1 cellular context compared by ENCODE assay signal in the genomic region with DNA sequence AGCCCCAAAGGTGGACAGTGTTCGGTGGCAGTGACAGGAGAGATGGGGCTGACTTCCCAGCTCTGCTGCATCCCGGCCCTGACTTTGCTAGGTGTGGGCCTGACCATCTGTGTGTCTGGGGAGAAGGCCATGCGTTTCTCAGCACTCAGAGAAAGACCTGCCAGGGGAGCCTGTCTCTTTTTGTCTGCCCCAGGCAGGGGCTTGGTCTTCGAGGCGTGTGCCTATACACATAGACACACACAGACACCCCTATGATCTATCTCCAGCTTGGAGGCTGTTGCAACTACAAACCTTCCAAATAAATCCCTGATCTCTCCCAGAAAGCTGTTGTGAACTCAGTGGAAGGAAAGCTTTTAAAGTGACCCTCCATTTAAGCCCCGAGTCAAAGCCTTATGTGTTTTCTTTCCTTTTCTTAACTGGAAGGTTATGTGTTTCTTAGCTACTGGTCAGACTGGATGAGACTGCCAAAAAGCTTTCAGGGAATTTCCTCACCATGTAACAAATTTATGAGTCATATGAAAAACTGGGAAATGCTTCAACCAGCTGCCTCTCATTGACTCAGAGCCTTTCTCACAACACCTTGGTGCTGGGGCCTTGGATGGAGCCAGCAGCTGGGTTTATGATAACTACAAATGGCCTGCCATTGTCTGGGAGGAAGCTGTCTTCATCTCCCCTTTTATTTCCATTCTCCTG.
TF ChIP-seq lines count a peak whose summit lies in the region.

No MANE protein-coding gene starts in this region.

TF ChIP-seq in WTC11, 78 proteins besides CTCF, POLR2A, EP300 and RAD21 (continued from another document):
- TF ChIP-seq, protein P1, sequence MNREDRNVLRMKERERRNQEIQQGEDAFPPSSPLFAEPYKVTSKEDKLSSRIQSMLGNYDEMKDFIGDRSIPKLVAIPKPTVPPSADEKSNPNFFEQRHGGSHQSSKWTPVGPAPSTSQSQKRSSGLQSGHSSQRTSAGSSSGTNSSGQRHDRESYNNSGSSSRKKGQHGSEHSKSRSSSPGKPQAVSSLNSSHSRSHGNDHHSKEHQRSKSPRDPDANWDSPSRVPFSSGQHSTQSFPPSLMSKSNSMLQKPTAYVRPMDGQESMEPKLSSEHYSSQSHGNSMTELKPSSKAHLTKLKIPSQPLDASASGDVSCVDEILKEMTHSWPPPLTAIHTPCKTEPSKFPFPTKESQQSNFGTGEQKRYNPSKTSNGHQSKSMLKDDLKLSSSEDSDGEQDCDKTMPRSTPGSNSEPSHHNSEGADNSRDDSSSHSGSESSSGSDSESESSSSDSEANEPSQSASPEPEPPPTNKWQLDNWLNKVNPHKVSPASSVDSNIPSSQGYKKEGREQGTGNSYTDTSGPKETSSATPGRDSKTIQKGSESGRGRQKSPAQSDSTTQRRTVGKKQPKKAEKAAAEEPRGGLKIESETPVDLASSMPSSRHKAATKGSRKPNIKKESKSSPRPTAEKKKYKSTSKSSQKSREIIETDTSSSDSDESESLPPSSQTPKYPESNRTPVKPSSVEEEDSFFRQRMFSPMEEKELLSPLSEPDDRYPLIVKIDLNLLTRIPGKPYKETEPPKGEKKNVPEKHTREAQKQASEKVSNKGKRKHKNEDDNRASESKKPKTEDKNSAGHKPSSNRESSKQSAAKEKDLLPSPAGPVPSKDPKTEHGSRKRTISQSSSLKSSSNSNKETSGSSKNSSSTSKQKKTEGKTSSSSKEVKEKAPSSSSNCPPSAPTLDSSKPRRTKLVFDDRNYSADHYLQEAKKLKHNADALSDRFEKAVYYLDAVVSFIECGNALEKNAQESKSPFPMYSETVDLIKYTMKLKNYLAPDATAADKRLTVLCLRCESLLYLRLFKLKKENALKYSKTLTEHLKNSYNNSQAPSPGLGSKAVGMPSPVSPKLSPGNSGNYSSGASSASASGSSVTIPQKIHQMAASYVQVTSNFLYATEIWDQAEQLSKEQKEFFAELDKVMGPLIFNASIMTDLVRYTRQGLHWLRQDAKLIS (CRISPR knock-in tag; IDR thresholded peaks at IDR 0.05; ENCODE audit: borderline replicate concordance) = no peak
- TF ChIP-seq GRHL2 (CRISPR knock-in tag; IDR thresholded peaks at IDR 0.05; ENCODE audit: insufficient replicate concordance, severe bottlenecking) (no peak), ETV6 (CRISPR knock-in tag; IDR thresholded peaks at IDR 0.05) (no peak), FOXK1 (CRISPR knock-in tag; IDR thresholded peaks at IDR 0.05) (no peak)
- TF ChIP-seq, protein P2, sequence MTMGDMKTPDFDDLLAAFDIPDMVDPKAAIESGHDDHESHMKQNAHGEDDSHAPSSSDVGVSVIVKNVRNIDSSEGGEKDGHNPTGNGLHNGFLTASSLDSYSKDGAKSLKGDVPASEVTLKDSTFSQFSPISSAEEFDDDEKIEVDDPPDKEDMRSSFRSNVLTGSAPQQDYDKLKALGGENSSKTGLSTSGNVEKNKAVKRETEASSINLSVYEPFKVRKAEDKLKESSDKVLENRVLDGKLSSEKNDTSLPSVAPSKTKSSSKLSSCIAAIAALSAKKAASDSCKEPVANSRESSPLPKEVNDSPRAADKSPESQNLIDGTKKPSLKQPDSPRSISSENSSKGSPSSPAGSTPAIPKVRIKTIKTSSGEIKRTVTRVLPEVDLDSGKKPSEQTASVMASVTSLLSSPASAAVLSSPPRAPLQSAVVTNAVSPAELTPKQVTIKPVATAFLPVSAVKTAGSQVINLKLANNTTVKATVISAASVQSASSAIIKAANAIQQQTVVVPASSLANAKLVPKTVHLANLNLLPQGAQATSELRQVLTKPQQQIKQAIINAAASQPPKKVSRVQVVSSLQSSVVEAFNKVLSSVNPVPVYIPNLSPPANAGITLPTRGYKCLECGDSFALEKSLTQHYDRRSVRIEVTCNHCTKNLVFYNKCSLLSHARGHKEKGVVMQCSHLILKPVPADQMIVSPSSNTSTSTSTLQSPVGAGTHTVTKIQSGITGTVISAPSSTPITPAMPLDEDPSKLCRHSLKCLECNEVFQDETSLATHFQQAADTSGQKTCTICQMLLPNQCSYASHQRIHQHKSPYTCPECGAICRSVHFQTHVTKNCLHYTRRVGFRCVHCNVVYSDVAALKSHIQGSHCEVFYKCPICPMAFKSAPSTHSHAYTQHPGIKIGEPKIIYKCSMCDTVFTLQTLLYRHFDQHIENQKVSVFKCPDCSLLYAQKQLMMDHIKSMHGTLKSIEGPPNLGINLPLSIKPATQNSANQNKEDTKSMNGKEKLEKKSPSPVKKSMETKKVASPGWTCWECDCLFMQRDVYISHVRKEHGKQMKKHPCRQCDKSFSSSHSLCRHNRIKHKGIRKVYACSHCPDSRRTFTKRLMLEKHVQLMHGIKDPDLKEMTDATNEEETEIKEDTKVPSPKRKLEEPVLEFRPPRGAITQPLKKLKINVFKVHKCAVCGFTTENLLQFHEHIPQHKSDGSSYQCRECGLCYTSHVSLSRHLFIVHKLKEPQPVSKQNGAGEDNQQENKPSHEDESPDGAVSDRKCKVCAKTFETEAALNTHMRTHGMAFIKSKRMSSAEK (CRISPR knock-in tag; IDR thresholded peaks at IDR 0.05; ENCODE audit: borderline replicate concordance) = no peak
- TF ChIP-seq, protein P3, sequence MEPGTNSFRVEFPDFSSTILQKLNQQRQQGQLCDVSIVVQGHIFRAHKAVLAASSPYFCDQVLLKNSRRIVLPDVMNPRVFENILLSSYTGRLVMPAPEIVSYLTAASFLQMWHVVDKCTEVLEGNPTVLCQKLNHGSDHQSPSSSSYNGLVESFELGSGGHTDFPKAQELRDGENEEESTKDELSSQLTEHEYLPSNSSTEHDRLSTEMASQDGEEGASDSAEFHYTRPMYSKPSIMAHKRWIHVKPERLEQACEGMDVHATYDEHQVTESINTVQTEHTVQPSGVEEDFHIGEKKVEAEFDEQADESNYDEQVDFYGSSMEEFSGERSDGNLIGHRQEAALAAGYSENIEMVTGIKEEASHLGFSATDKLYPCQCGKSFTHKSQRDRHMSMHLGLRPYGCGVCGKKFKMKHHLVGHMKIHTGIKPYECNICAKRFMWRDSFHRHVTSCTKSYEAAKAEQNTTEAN (CRISPR knock-in tag; IDR thresholded peaks at IDR 0.05) = no peak
